ENCODE assay signal across 18 cellular contexts in the genomic region with DNA sequence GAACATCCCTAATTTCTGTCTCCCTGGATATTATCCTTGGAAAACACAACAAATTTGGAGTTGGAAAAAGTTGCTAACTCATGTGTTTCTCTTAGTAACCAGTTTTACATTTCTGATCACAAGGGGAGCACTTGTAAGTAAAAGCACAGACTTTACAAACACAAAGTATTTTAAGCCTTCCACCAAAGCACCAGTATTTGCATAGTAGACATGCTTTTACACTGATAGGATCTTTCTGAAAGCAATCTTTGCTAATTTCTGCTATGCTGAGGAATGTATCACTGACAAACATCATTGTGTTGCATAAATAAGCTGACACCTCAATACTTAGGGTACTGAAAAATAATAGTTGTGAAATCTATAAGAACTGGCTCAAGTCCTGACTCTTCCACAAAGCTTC.
"Had no signal": no experiment of that assay in that cellular context is flagged by ENCODE, and none has a peak within 500 bp of the region (broad histone marks: within the 10 kb centered on the region; RNA-seq: fewer than 3 reads in every experiment).

No MANE protein-coding gene starts in this region.

- H3K9ac ChIP-seq: parathyroid adenoma had no signal

- H3K27ac Mint-ChIP-seq: activated CD4-positive, alpha-beta memory T cell treated with anti-CD3 and anti-CD28 coated beads, Interleukin-2, amount 10 ng/mL, durations not matched to agents 7 days and 5 days; activated naive CD4-positive, alpha-beta T cell treated with anti-CD3 and anti-CD28 coated beads, Interleukin-2, amount 50 U/mL, for 24 hours; effector memory CD8-positive, alpha-beta T cell; naive thymus-derived CD8-positive, alpha-beta T cell; stimulated activated memory B cell treated with anti-CD40 and anti-IgM and Interleukin-4, amounts not matched to agents 10 μg/mL and 1 μg/mL and 100 μg/mL, for 72 hours; T-helper 1 cell treated with Interleukin-12 subunit alpha and Interleukin-12 subunit beta and Interleukin-4 antibody, amounts not matched to agents 30 μg/mL and 1 μg/mL, for 36 hours had no signal

- H3K4me1 Mint-ChIP-seq: activated CD4-positive, alpha-beta memory T cell treated with anti-CD3 and anti-CD28 coated beads, Interleukin-2, amount 10 ng/mL, durations not matched to agents 7 days and 5 days; activated naive CD4-positive, alpha-beta T cell treated with anti-CD3 and anti-CD28 coated beads, Interleukin-2, amount 50 U/mL, for 24 hours; naive thymus-derived CD8-positive, alpha-beta T cell; stimulated activated memory B cell treated with anti-CD40 and anti-IgM and Interleukin-4, amounts not matched to agents 10 μg/mL and 1 μg/mL and 100 μg/mL, for 72 hours had no signal

- H3K4me2 ChIP-seq: hepatocyte had no signal

- H3K27me3 ChIP-seq: body of pancreas, hepatocyte, neutrophil had no signal

- H2AFZ ChIP-seq: hepatocyte, parathyroid adenoma had no signal

- H3K36me3 ChIP-seq: neutrophil had no signal

- H3K79me2 ChIP-seq: hepatocyte, parathyroid adenoma had no signal

- H3K4me3 ChIP-seq: body of pancreas, hepatocyte had no signal

- H3K4me1 ChIP-seq: body of pancreas, parathyroid adenoma had no signal

- H3K9me3 ChIP-seq: body of pancreas, neutrophil had no signal

- FAIRE-seq: keratinocyte, urothelium cell line had no signal

- H3K9me3 Mint-ChIP-seq: activated CD4-positive, alpha-beta memory T cell treated with anti-CD3 and anti-CD28 coated beads, Interleukin-2, amount 10 ng/mL, durations not matched to agents 7 days and 5 days; activated naive CD4-positive, alpha-beta T cell treated with anti-CD3 and anti-CD28 coated beads, Interleukin-2, amount 50 U/mL, for 24 hours; activated T-cell treated with anti-CD3 and anti-CD28 coated beads, Interleukin-2, amount 50 U/mL, for 4 hours; stimulated activated memory B cell treated with anti-CD40 and anti-IgM and Interleukin-4, amounts not matched to agents 10 μg/mL and 1 μg/mL and 100 μg/mL, for 72 hours; T-helper 1 cell treated with Interleukin-12 subunit alpha and Interleukin-12 subunit beta and Interleukin-4 antibody, amounts not matched to agents 30 μg/mL and 1 μg/mL, for 36 hours had no signal

- H3K36me3 Mint-ChIP-seq: activated naive CD4-positive, alpha-beta T cell treated with anti-CD3 and anti-CD28 coated beads, Interleukin-2, amount 50 U/mL, for 24 hours; naive thymus-derived CD8-positive, alpha-beta T cell; stimulated activated memory B cell treated with anti-CD40 and anti-IgM and Interleukin-4, amounts not matched to agents 10 μg/mL and 1 μg/mL and 100 μg/mL, for 72 hours had no signal

- ATAC-seq: activated T-cell treated with anti-CD3 and anti-CD28 coated beads, Interleukin-2, amount 50 U/mL, for 4 hours; body of pancreas; effector memory CD8-positive, alpha-beta T cell; naive thymus-derived CD8-positive, alpha-beta T cell; stimulated activated memory B cell treated with anti-CD40 and anti-IgM and Interleukin-4, amounts not matched to agents 10 μg/mL and 1 μg/mL and 100 μg/mL, for 72 hours had no signal

- DNase-seq: activated CD4-positive, alpha-beta memory T cell treated with anti-CD3 and anti-CD28 coated beads, Interleukin-2, amount 10 ng/mL, durations not matched to agents 7 days and 5 days; activated CD4-positive, alpha-beta T cell treated with anti-CD3 and anti-CD28 coated beads for 4 hours; activated effector memory CD4-positive, alpha-beta T cell treated with anti-CD3 and anti-CD28 coated beads, Interleukin-2, amount 50 U/mL, for 16 hours; activated T-cell treated with anti-CD3 and anti-CD28 coated beads, Interleukin-2, amount 50 U/mL, for 4 hours; amniotic stem cell; body of pancreas; central memory CD4-positive, alpha-beta T cell; effector memory CD8-positive, alpha-beta T cell; naive thymus-derived CD8-positive, alpha-beta T cell; stimulated activated CD4-positive, alpha-beta T cell treated with anti-CD3 and anti-CD28 coated beads, Interleukin-2, amount 100 ng/mL, for 48 hours had no signal

- H3K27ac ChIP-seq: body of pancreas, hepatocyte, neutrophil, parathyroid adenoma had no signal

- H3K4me3 Mint-ChIP-seq: activated CD4-positive, alpha-beta memory T cell treated with anti-CD3 and anti-CD28 coated beads, Interleukin-2, amount 10 ng/mL, durations not matched to agents 7 days and 5 days; activated naive CD4-positive, alpha-beta T cell treated with anti-CD3 and anti-CD28 coated beads, Interleukin-2, amount 50 U/mL, for 24 hours; activated T-cell treated with anti-CD3 and anti-CD28 coated beads, Interleukin-2, amount 50 U/mL, for 4 hours; effector memory CD8-positive, alpha-beta T cell; naive thymus-derived CD8-positive, alpha-beta T cell; stimulated activated memory B cell treated with anti-CD40 and anti-IgM and Interleukin-4, amounts not matched to agents 10 μg/mL and 1 μg/mL and 100 μg/mL, for 72 hours; T-helper 1 cell treated with Interleukin-12 subunit alpha and Interleukin-12 subunit beta and Interleukin-4 antibody, amounts not matched to agents 30 μg/mL and 1 μg/mL, for 36 hours had no signal

- H3K27me3 Mint-ChIP-seq: activated CD4-positive, alpha-beta memory T cell treated with anti-CD3 and anti-CD28 coated beads, Interleukin-2, amount 10 ng/mL, durations not matched to agents 7 days and 5 days; activated naive CD4-positive, alpha-beta T cell treated with anti-CD3 and anti-CD28 coated beads, Interleukin-2, amount 50 U/mL, for 24 hours; effector memory CD8-positive, alpha-beta T cell; naive thymus-derived CD8-positive, alpha-beta T cell; stimulated activated memory B cell treated with anti-CD40 and anti-IgM and Interleukin-4, amounts not matched to agents 10 μg/mL and 1 μg/mL and 100 μg/mL, for 72 hours had no signal
